Comparison of ENCODE assay signal across 8 cellular contexts in genomic region chr10:132422931-132423813, GRCh38. TPM values are rescaled to one million over a fixed set of nuclear protein-coding genes. Genes with fewer than 3 reads are reported as not detected.
DNase-seq lines count a peak whose midpoint lies in the region; ATAC-seq and TF ChIP-seq lines count a peak whose summit lies in the region.

No MANE protein-coding gene starts in this region.

- peak overlapping the region; percentile 46 to 72 for H3K4me3 Mint-ChIP-seq in CD14-positive monocyte

- no peak for TF ChIP-seq CTCF in CD14-positive monocyte (IDR thresholded peaks at IDR 0.05)

- no peak overlapping the region for H3K4me3 ChIP-seq in muscle layer of duodenum (ENCODE audit: low read depth in 1 of 2, low read length in 2 of 2)

- H3K36me3 Mint-ChIP-seq in CD14-positive monocyte: peaks cover 0 to 2% of the 10 kb centered on the region in 2 donors

- intact Hi-C loops in CD14-positive monocyte (cut with micrococcal nuclease): no loop called here

- peak; percentile 47 for ATAC-seq in HG03354 (IDR thresholded peaks at IDR 0.05; ENCODE audit: poor library complexity, severe bottlenecking, unreplicated experiment)

- H3K4me1 Mint-ChIP-seq in CD14-positive monocyte: peaks cover 50% of the 10 kb centered on the region

- no peaks in the 10 kb centered on the region for H3K27me3 Mint-ChIP-seq in CD14-positive monocyte (ENCODE audit: low read depth in 3 of 3)

- H3K9me3 ChIP-seq in muscle layer of duodenum (ENCODE audit: control insufficient read depth in 1 of 2, low read length in 2 of 2): no peaks in the 10 kb centered on the region

- peaks cover 16 to 52% of the 10 kb centered on the region in 2 donors for H3K4me1 ChIP-seq in muscle layer of duodenum (ENCODE audit: control insufficient read depth in 1 of 2, insufficient read depth in 2 of 2, low read length in 2 of 2)

- peaks cover 0 to 2% (median 0%) of the 10 kb centered on the region in 7 donors for H3K9me3 Mint-ChIP-seq in CD14-positive monocyte

- no peaks in the 10 kb centered on the region for H3K27me3 ChIP-seq in muscle layer of duodenum (ENCODE audit: low read depth, low read length)

- H3K27ac Mint-ChIP-seq in CD14-positive monocyte: peak overlapping the region; percentile 91 to 99 (median 95)

- H3K27ac ChIP-seq in muscle layer of duodenum (ENCODE audit: low read length): peak overlapping the region; percentile 74

- DNase-seq in CD14-positive monocyte (ENCODE audit: low spot score) (peak; percentile 69), UCSD-AML1 (lab: John Stamatoyannopoulos, UW; ENCODE audit: unreplicated experiment) (peak; percentile 39), GM19240 (ENCODE audit: insufficient read length, low spot score) (no peak), NCI-H128 (lab: John Stamatoyannopoulos, UW; ENCODE audit: unreplicated experiment) (no peak), HuH-7 (ENCODE audit: low spot score) (no peak), SW 1271 (lab: John Stamatoyannopoulos, UW) (no peak)

- H3K36me3 ChIP-seq in muscle layer of duodenum (ENCODE audit: control insufficient read depth in 1 of 2, insufficient read depth in 2 of 2, low read length in 2 of 2): no peaks in the 10 kb centered on the region

RNA-seq across cellular contexts. Expression of gene PWWP2B, which starts 26.2 kb away (rescaled TPM):
- 1 to 10 TPM; 2.4 to 2.7 TPM for polyA plus RNA-seq in CD14-positive monocyte

Comparison
In these comparisons a context has a peak if more than half of its experiments do, and no peak if none do; other contexts are left out.
1. DNase-seq: peak in CD14-positive monocyte (single experiment) and UCSD-AML1 (single experiment); none in GM19240 (single experiment), NCI-H128 (single experiment), HuH-7 (single experiment) and SW 1271 (0 of 2).